ENCODE assay signal across 1 cellular context in the genomic region with DNA sequence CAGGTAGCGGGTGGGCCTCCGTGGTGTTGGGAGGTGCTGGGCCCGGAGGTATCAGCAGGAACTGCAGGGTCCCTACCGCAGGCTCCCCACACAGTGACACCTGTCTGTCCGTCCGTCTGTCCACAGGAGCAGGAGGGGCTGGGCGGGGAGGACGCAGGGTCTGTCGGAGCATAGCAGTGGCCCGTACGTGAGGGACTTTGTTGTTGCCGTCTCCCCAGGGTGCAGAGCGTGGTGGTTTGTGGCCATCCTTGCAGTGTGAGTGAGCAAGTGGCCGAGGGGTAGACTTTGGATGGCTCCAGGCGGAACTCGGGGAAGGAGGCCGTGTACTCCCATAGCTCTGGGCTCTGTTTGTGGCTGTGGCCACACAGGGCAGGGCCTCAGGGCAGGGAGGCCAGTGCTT.
TF ChIP-seq lines count a peak whose summit lies in the region.

No MANE protein-coding gene starts in this region.

TF ChIP-seq in IMR-90, 13 proteins besides CTCF, POLR2A, EP300 and RAD21 (continued from another document):
- no peak for TF ChIP-seq MAZ (IDR thresholded peaks at IDR 0.05; ENCODE audit: borderline replicate concordance, low read depth, low read length)
- TF ChIP-seq ELK1 (IDR thresholded peaks at IDR 0.05; ENCODE audit: borderline replicate concordance, low read depth, low read length) = no peak
